In genomic region chr7:151426906-151427704, GRCh38 we compare ENCODE assay signal across 17 cellular contexts. TPM values are rescaled to one million over a fixed set of nuclear protein-coding genes. Genes with fewer than 3 reads are reported as not detected.
DNase-seq lines count a peak whose midpoint lies in the region; ATAC-seq, FAIRE-seq and TF ChIP-seq lines count a peak whose summit lies in the region.
"Had no signal": no experiment of that assay in that cellular context is flagged by ENCODE, and none has a peak within 500 bp of the region (broad histone marks: within the 10 kb centered on the region; RNA-seq: fewer than 3 reads in every experiment).

No MANE protein-coding gene starts in this region.

- H3K9ac ChIP-seq in mesenchymal stem cell (ENCODE audit: low read length) = peak overlapping the region; percentile 77

- H3K9me3 ChIP-seq in ascending aorta (no peaks in the 10 kb centered on the region), mesenchymal stem cell (ENCODE audit: control insufficient read depth, low read length) (peaks cover 9% of the 10 kb centered on the region), thoracic aorta (peaks cover 4% of the 10 kb centered on the region)
- H3K9me3 ChIP-seq: pancreas had no signal

- peak overlapping the region in 1 of 2 experiments; percentile 13 for H3K4ac ChIP-seq in mesenchymal stem cell (ENCODE audit: low read depth in 1 of 2, low read length in 2 of 2)

- WGBS in mesenchymal stem cell = 97% methylated on average over 23 of the region's 23 CpGs

- H3K4me1 ChIP-seq in ascending aorta (peaks cover 17 to 24% of the 10 kb centered on the region in 2 donors), mesenchymal stem cell (ENCODE audit: control insufficient read depth, insufficient read depth, low read depth, low read length) (peaks cover 35% of the 10 kb centered on the region), thoracic aorta (ENCODE audit: control insufficient read depth in 1 of 2, low read depth in 2 of 2) (peaks cover 23 to 53% of the 10 kb centered on the region in 2 donors)

- FAIRE-seq in HTR-8/SVneo (lab: Jason Lieb, UNC) = peak; percentile 69
- FAIRE-seq: pancreas had no signal

- H3K27me3 ChIP-seq in ascending aorta = no peaks in the 10 kb centered on the region
- no peaks in the 10 kb centered on the region for H3K27me3 ChIP-seq in mesenchymal stem cell (ENCODE audit: control insufficient read depth in 1 of 2, insufficient read depth in 1 of 2, low read length in 2 of 2)
- H3K27me3 ChIP-seq in thoracic aorta (replicated peaks; ENCODE audit: insufficient read depth) = no peaks in the 10 kb centered on the region
- H3K27me3 ChIP-seq: pancreas had no signal

- no peak for DNase-seq in HTR-8/SVneo (ENCODE audit: insufficient read length, low spot score)
- no peak for DNase-seq in ascending aorta (ENCODE audit: low spot score in 2 of 2)
- no peak for DNase-seq in mesenchymal stem cell
- DNase-seq in thoracic aorta (ENCODE audit: low spot score) = no peak
- no peak for DNase-seq in NCI-H2171 treated with DMSO at 0.1 percent for 48 hours (lab: John Stamatoyannopoulos, UW)
- DNase-seq in activated T-cell treated with anti-CD3 and anti-CD28 coated beads, Interleukin-2, amount 50 U/mL, for 1 hour = no peak
- DNase-seq: activated CD4-positive, alpha-beta T cell treated with anti-CD3 and anti-CD28 coated beads, Interleukin-2, amount 10 ng/mL, durations not matched to agents 7 days and 5 days; activated gamma-delta T cell; central memory CD4-positive, alpha-beta T cell; MV-4-11; stimulated activated CD4-positive, alpha-beta T cell treated with anti-CD3 and anti-CD28 coated beads, Interleukin-2, amount 100 ng/mL, for 24 hours; T-helper 2 cell had no signal

- H3K4me2 ChIP-seq in mesenchymal stem cell (ENCODE audit: low read length, poor library complexity, severe bottlenecking) = no peak overlapping the region

- H2AFZ ChIP-seq in mesenchymal stem cell (ENCODE audit: low read depth, low read length) = no peak overlapping the region

- no peak overlapping the region for H2BK5ac ChIP-seq in mesenchymal stem cell (ENCODE audit: low read depth, low read length, poor library complexity, severe bottlenecking)

- H3K14ac ChIP-seq in mesenchymal stem cell (ENCODE audit: low read length in 2 of 2) = no peak overlapping the region

- ATAC-seq in thoracic aorta (ENCODE audit: insufficient number of reproducible peaks, low FRiP score, low read depth) (no peak), HG02798 (IDR thresholded peaks at IDR 0.05; ENCODE audit: poor library complexity, unreplicated experiment) (no peak)

- H2AK5ac ChIP-seq in mesenchymal stem cell (ENCODE audit: low read length, severe bottlenecking) = peak overlapping the region; percentile 91

- H2BK12ac ChIP-seq in mesenchymal stem cell (ENCODE audit: low read length in 2 of 2) = peak overlapping the region; percentile 6 to 83

- H3K79me1 ChIP-seq in mesenchymal stem cell (replicated peaks; ENCODE audit: low read length, poor library complexity, severe bottlenecking) = no peaks in the 10 kb centered on the region

- H2BK120ac ChIP-seq in mesenchymal stem cell (ENCODE audit: low read depth, low read length) = no peak overlapping the region

- no peak overlapping the region for H4K91ac ChIP-seq in mesenchymal stem cell (ENCODE audit: low read length)

- TF ChIP-seq CTCF in ascending aorta (IDR thresholded peaks at IDR 0.05) (no peak), thoracic aorta (IDR thresholded peaks at IDR 0.05) (no peak)

- no peaks in the 10 kb centered on the region for H3K36me3 ChIP-seq in ascending aorta
- no peaks in the 10 kb centered on the region for H3K36me3 ChIP-seq in mesenchymal stem cell (ENCODE audit: control insufficient read depth in 1 of 2, insufficient read depth in 2 of 2, low read depth in 1 of 2, low read length in 2 of 2)
- no peaks in the 10 kb centered on the region for H3K36me3 ChIP-seq in thoracic aorta
- H3K36me3 ChIP-seq: pancreas had no signal

- no peak overlapping the region for H2BK15ac ChIP-seq in mesenchymal stem cell (ENCODE audit: low read depth, poor library complexity, severe bottlenecking)

- peak overlapping the region; percentile 28 to 72 for H3K18ac ChIP-seq in mesenchymal stem cell (ENCODE audit: low read depth in 1 of 2, low read length in 2 of 2)

- peak overlapping the region in 1 of 2 donors; percentile 45 for H3K4me3 ChIP-seq in ascending aorta
- H3K4me3 ChIP-seq in mesenchymal stem cell (ENCODE audit: insufficient read depth in 1 of 2, low read depth in 1 of 2, low read length in 2 of 2) = peak overlapping the region in 1 of 2 experiments; percentile 45
- H3K4me3 ChIP-seq in thoracic aorta = peak overlapping the region; percentile 59
- H3K4me3 ChIP-seq: pancreas had no signal

- H3K27ac ChIP-seq in ascending aorta = peak overlapping the region; percentile 62 to 75
- peak overlapping the region; percentile 51 for H3K27ac ChIP-seq in mesenchymal stem cell (ENCODE audit: low read length, poor library complexity, severe bottlenecking)
- H3K27ac ChIP-seq in thoracic aorta = peak overlapping the region in 1 of 2 donors; percentile 56

- no peak overlapping the region for H3K23ac ChIP-seq in mesenchymal stem cell (ENCODE audit: low read length in 2 of 2)

- intact Hi-C loops in ascending aorta (cut with DNase I) = loop anchor here (1.0 to 2.0 kb wide), 2 partner anchors 9 to 14 kb away; partner anchors contain the start of gene CRYGN

- H4K8ac ChIP-seq in mesenchymal stem cell (ENCODE audit: low read length) = no peak overlapping the region

RNA-seq across cellular contexts. Expression of gene CRYGN, which starts 12.8 kb away (rescaled TPM):
- total RNA-seq in ascending aorta (not detected), thoracic aorta (under 1 TPM in 1 of 2 donors, not detected in 1; 0.35 TPM)
- polyA plus RNA-seq in mesenchymal stem cell (2013, experiment 1 of 2) = not detected
- polyA plus RNA-seq in mesenchymal stem cell (2013, experiment 2 of 2) = not detected
- total RNA-seq: epithelial cell of proximal tubule, HT1080, lung microvascular endothelial cell had no signal

RNA-seq across cellular contexts. Expression of gene WDR86, which starts 17.3 kb away (rescaled TPM):
- total RNA-seq in ascending aorta (4.0 TPM), thoracic aorta (1 to 10 TPM in 1 of 2 donors, not detected in 1; 8.5 TPM)
- polyA plus RNA-seq in mesenchymal stem cell (2013, experiment 1 of 2) = 0.04 TPM
- polyA plus RNA-seq in mesenchymal stem cell (2013, experiment 2 of 2) = 0.05 TPM
- total RNA-seq: HT1080, lung microvascular endothelial cell had no signal
